ENCODE assay signal across 24 cellular contexts in genomic region chr6:24425091-24425490, GRCh38.
"Had no signal": no experiment of that assay in that cellular context is flagged by ENCODE, and none has a peak within 500 bp of the region (broad histone marks: within the 10 kb centered on the region; RNA-seq: fewer than 3 reads in every experiment).

No MANE protein-coding gene starts in this region.

- H3K27ac ChIP-seq: left ventricle myocardium inferior, ovary, right atrium auricular region, spleen, tibial nerve, uterus had no signal

- H3K27me3 Mint-ChIP-seq: memory B cell; naive thymus-derived CD4-positive, alpha-beta T cell; natural killer cell treated with Interleukin-12 subunit alpha and Interleukin-12 subunit beta and Interleukin-15 and Interleukin-18, amount 100 ng/mL, for 72 hours; progenitor cell of endocrine pancreas; stimulated activated naive CD8-positive, alpha-beta T cell treated with anti-CD3 and anti-CD28 coated beads, Interleukin-15, Interleukin-2, amounts not matched to agents 100 ng/mL and 50 ng/mL, for 24 hours; type B pancreatic cell had no signal

- ATAC-seq: mucosa of descending colon; naive thymus-derived CD4-positive, alpha-beta T cell; natural killer cell treated with Interleukin-12 subunit alpha and Interleukin-12 subunit beta and Interleukin-15 and Interleukin-18, amount 100 ng/mL, for 72 hours; sciatic nerve; stimulated activated effector memory CD8-positive, alpha-beta T cell treated with anti-CD3 and anti-CD28 coated beads, Interleukin-12 subunit alpha, Interleukin-12 subunit beta, amount 100 ng/mL, for 72 hours had no signal

- H3K9me3 ChIP-seq: left ventricle myocardium inferior, mucosa of descending colon, ovary, right atrium auricular region, spleen, tibial nerve, uterus had no signal

- H3K27me3 ChIP-seq: ovary, right atrium auricular region, spleen, tibial nerve, uterus had no signal

- H3K4me1 Mint-ChIP-seq: immature natural killer cell; memory B cell; stimulated activated effector memory CD8-positive, alpha-beta T cell treated with anti-CD3 and anti-CD28 coated beads, Interleukin-12 subunit alpha, Interleukin-12 subunit beta, amount 100 ng/mL, for 72 hours had no signal

- H3K36me3 ChIP-seq: ovary had no signal

- H3K9me3 Mint-ChIP-seq: immature natural killer cell; memory B cell; naive thymus-derived CD4-positive, alpha-beta T cell; natural killer cell treated with Interleukin-12 subunit alpha and Interleukin-12 subunit beta and Interleukin-15 and Interleukin-18, amount 100 ng/mL, for 72 hours; stimulated activated effector memory CD8-positive, alpha-beta T cell treated with anti-CD3 and anti-CD28 coated beads, Interleukin-12 subunit alpha, Interleukin-12 subunit beta, amount 100 ng/mL, for 72 hours; stimulated activated naive CD8-positive, alpha-beta T cell treated with anti-CD3 and anti-CD28 coated beads, Interleukin-15, Interleukin-2, amounts not matched to agents 100 ng/mL and 50 ng/mL, for 24 hours; type B pancreatic cell had no signal

- H3K4me3 Mint-ChIP-seq: immature natural killer cell; memory B cell; naive thymus-derived CD4-positive, alpha-beta T cell; natural killer cell treated with Interleukin-12 subunit alpha and Interleukin-12 subunit beta and Interleukin-15 and Interleukin-18, amount 100 ng/mL, for 72 hours; stimulated activated effector memory CD8-positive, alpha-beta T cell treated with anti-CD3 and anti-CD28 coated beads, Interleukin-12 subunit alpha, Interleukin-12 subunit beta, amount 100 ng/mL, for 72 hours; stimulated activated naive CD8-positive, alpha-beta T cell treated with anti-CD3 and anti-CD28 coated beads, Interleukin-15, Interleukin-2, amounts not matched to agents 100 ng/mL and 50 ng/mL, for 24 hours; type B pancreatic cell had no signal

- H3K4me3 ChIP-seq: left ventricle myocardium inferior, lung, mucosa of descending colon, ovary, right atrium auricular region, spleen, tibial nerve, uterus had no signal

- H3K4me1 ChIP-seq: left ventricle myocardium inferior, right atrium auricular region, spleen, tibial nerve, uterus had no signal

- DNase-seq: hypothalamus; immature natural killer cell; islet precursor cell; left ventricle myocardium inferior; midbrain; mucosa of descending colon; naive thymus-derived CD4-positive, alpha-beta T cell; ovary; small intestine; spleen; stimulated activated CD4-positive, alpha-beta T cell treated with anti-CD3 and anti-CD28 coated beads, Interleukin-4, amount 100 ng/mL, for 24 hours; stimulated activated naive CD4-positive, alpha-beta T cell; substantia nigra; uterus had no signal

- H3K27ac Mint-ChIP-seq: immature natural killer cell; memory B cell; natural killer cell treated with Interleukin-12 subunit alpha and Interleukin-12 subunit beta and Interleukin-15 and Interleukin-18, amount 100 ng/mL, for 72 hours; stimulated activated effector memory CD8-positive, alpha-beta T cell treated with anti-CD3 and anti-CD28 coated beads, Interleukin-12 subunit alpha, Interleukin-12 subunit beta, amount 100 ng/mL, for 72 hours; stimulated activated naive CD8-positive, alpha-beta T cell treated with anti-CD3 and anti-CD28 coated beads, Interleukin-15, Interleukin-2, amounts not matched to agents 100 ng/mL and 50 ng/mL, for 24 hours; type B pancreatic cell had no signal
